Comparison of ENCODE assay signal across 1 cellular context in genomic region chrX:135030207-135030963, GRCh38. TPM values are rescaled to one million over a fixed set of nuclear protein-coding genes. Genes with fewer than 3 reads are reported as not detected.
"Had no signal": no experiment of that assay in that cellular context is flagged by ENCODE, and none has a peak within 500 bp of the region (broad histone marks: within the 10 kb centered on the region; RNA-seq: fewer than 3 reads in every experiment).

No MANE protein-coding gene starts in this region.

RNA-seq across cellular contexts. Expression of gene SMIM10, which starts 39.6 kb away (rescaled TPM):
- polyA plus RNA-seq: neural cell had no signal
